12 cellular contexts compared by ENCODE assay signal in genomic region chr10:78042058-78042751, GRCh38. TPM values are rescaled to one million over a fixed set of nuclear protein-coding genes. Genes with fewer than 3 reads are reported as not detected.
A peak's percentile ranks its signal among the peaks of the same experiment; 100 is the strongest.
DNase-seq lines count a peak whose midpoint lies in the region; ATAC-seq and TF ChIP-seq lines count a peak whose summit lies in the region.
"Had no signal": no experiment of that assay in that cellular context is flagged by ENCODE, and none has a peak within 500 bp of the region (broad histone marks: within the 10 kb centered on the region; RNA-seq: fewer than 3 reads in every experiment).

No MANE protein-coding gene starts in this region.

- POLR2A ChIA-PET in CD4-positive, alpha-beta T cell (lab: Charles Lee): interaction anchor here (1.0 to 2.2 kb wide), 2 partner anchors 9 to 13 kb away, joined by 3 to 11 read pairs; partner anchors contain the start of genes POLR3A and RPS24
- POLR2A ChIA-PET in activated B cell treated with CpG ODN at 0.5 μM for 24 hours (lab: Charles Lee): interaction anchor here (1.6 kb wide), 1 partner anchor 8 kb away, joined by 4 read pairs; the partner anchor contains the start of gene RPS24

- H3F3A ChIP-seq in GM23338 (replicated peaks; ENCODE audit: low read depth): peaks cover 65% of the 10 kb centered on the region

- 100% methylated on average over 1 of the region's 2 CpGs for WGBS in mesenchymal stem cell

- H3K4me1 Mint-ChIP-seq in CD4-positive, alpha-beta T cell (ENCODE audit: low read depth): peaks cover 52% of the 10 kb centered on the region
- H3K4me1 Mint-ChIP-seq in GM23338 (peaks cover 60% of the 10 kb centered on the region), activated B cell treated with CpG ODN at 0.5 μM for 24 hours (peaks cover 48% of the 10 kb centered on the region)

- H2BK15ac ChIP-seq in mesenchymal stem cell (ENCODE audit: low read depth, poor library complexity, severe bottlenecking): no peak overlapping the region

- no peaks in the 10 kb centered on the region for H3K9me2 ChIP-seq in GM23338 (ENCODE audit: insufficient read depth)

- H3K79me2 ChIP-seq in GM23338 (replicated peaks; ENCODE audit: insufficient read depth): peaks cover 38% of the 10 kb centered on the region

- no peak overlapping the region for H2AK5ac ChIP-seq in mesenchymal stem cell (ENCODE audit: low read length, severe bottlenecking)

- H3K9me3 ChIP-seq in CD4-positive, alpha-beta T cell (ENCODE audit: control insufficient read depth, low read length): no peaks in the 10 kb centered on the region
- no peaks in the 10 kb centered on the region for H3K9me3 ChIP-seq in mesenchymal stem cell (ENCODE audit: control insufficient read depth, low read length)

- no peak overlapping the region for H3K23ac ChIP-seq in mesenchymal stem cell (ENCODE audit: low read length in 2 of 2)

- H4K20me1 ChIP-seq in GM23338 (replicated peaks; ENCODE audit: insufficient read depth): peaks cover 55% of the 10 kb centered on the region

- H3K4me3 ChIP-seq in GM23338: no peak overlapping the region
- H3K4me3 ChIP-seq in mesenchymal stem cell (ENCODE audit: insufficient read depth in 1 of 2, low read depth in 1 of 2, low read length in 2 of 2): no peak overlapping the region

- H3K4me2 ChIP-seq in GM23338: peak overlapping the region; percentile 21; the same call in 1 of the 2 replicates
- H3K4me2 ChIP-seq in mesenchymal stem cell (ENCODE audit: low read length, poor library complexity, severe bottlenecking): no peak overlapping the region

- no peak overlapping the region for H4K8ac ChIP-seq in mesenchymal stem cell (ENCODE audit: low read length)

- H2BK120ac ChIP-seq in mesenchymal stem cell (ENCODE audit: low read depth, low read length): no peak overlapping the region

- TF ChIP-seq CTCF in CD4-positive, alpha-beta T cell (IDR thresholded peaks at IDR 0.05): no peak
- TF ChIP-seq CTCF in GM23338 (conservative IDR thresholded peaks at IDR 0.05; ENCODE audit: low read depth in 2 of 2) (no peak), activated B cell treated with CpG ODN at 0.5 μM for 24 hours (IDR thresholded peaks at IDR 0.05) (no peak)

- H3K27ac ChIP-seq in CD4-positive, alpha-beta T cell (ENCODE audit: low read depth, low read length): no peak overlapping the region
- peak overlapping the region; percentile 73 for H3K27ac ChIP-seq in GM23338 (ENCODE audit: low read depth)
- H3K27ac ChIP-seq in mesenchymal stem cell (ENCODE audit: low read length, poor library complexity, severe bottlenecking): no peak overlapping the region

- H3K4me1 ChIP-seq in GM23338 (ENCODE audit: insufficient read depth) (peaks cover 61% of the 10 kb centered on the region), mesenchymal stem cell (ENCODE audit: control insufficient read depth, insufficient read depth, low read depth, low read length) (peaks cover 13% of the 10 kb centered on the region)

- no peak overlapping the region for H3K18ac ChIP-seq in mesenchymal stem cell (ENCODE audit: low read depth in 1 of 2, low read length in 2 of 2)

- no peak overlapping the region for H2BK12ac ChIP-seq in mesenchymal stem cell (ENCODE audit: low read length in 2 of 2)

- ATAC-seq in CD4-positive, alpha-beta T cell (ENCODE audit: poor library complexity): no peak
- no peak; the same call in 2 of the 3 replicates for ATAC-seq in GM23338
- ATAC-seq in activated B cell treated with CpG ODN at 0.5 μM for 24 hours (ENCODE audit: low read depth): no peak
- ATAC-seq in Right ventricle myocardium inferior: no peak

- peaks cover 65% of the 10 kb centered on the region for H3K36me3 Mint-ChIP-seq in CD4-positive, alpha-beta T cell (ENCODE audit: low read depth)
- H3K36me3 Mint-ChIP-seq in GM23338 (ENCODE audit: low read depth) (peaks cover 62% of the 10 kb centered on the region), activated B cell treated with CpG ODN at 0.5 μM for 24 hours (ENCODE audit: low read depth) (peaks cover 69% of the 10 kb centered on the region)

- no peaks in the 10 kb centered on the region for H3K27me3 ChIP-seq in CD4-positive, alpha-beta T cell (ENCODE audit: control insufficient read depth, insufficient read depth, low read length)
- H3K27me3 ChIP-seq in GM23338 (ENCODE audit: insufficient read depth) (no peaks in the 10 kb centered on the region), mesenchymal stem cell (ENCODE audit: control insufficient read depth in 1 of 2, insufficient read depth in 1 of 2, low read length in 2 of 2) (no peaks in the 10 kb centered on the region)

- H3K4ac ChIP-seq in mesenchymal stem cell (ENCODE audit: low read depth in 1 of 2, low read length in 2 of 2): no peak overlapping the region

- peaks cover 11% of the 10 kb centered on the region for H3K79me1 ChIP-seq in mesenchymal stem cell (replicated peaks; ENCODE audit: low read length, poor library complexity, severe bottlenecking)

- H2AFZ ChIP-seq in GM23338 (no peak overlapping the region), mesenchymal stem cell (ENCODE audit: low read depth, low read length) (no peak overlapping the region)

- no peak overlapping the region for H4K91ac ChIP-seq in mesenchymal stem cell (ENCODE audit: low read length)

- no peak overlapping the region for H3K4me3 Mint-ChIP-seq in CD4-positive, alpha-beta T cell
- H3K4me3 Mint-ChIP-seq in GM23338: no peak overlapping the region
- H3K4me3 Mint-ChIP-seq in activated B cell treated with CpG ODN at 0.5 μM for 24 hours: no peak overlapping the region

- no peaks in the 10 kb centered on the region for H3K9me3 Mint-ChIP-seq in CD4-positive, alpha-beta T cell
- H3K9me3 Mint-ChIP-seq in GM23338 (peaks cover 2% of the 10 kb centered on the region; the same call in 1 of the 3 replicates), activated B cell treated with CpG ODN at 0.5 μM for 24 hours (no peaks in the 10 kb centered on the region)

- intact Hi-C loops in CD4-positive, alpha-beta T cell (cut with DNase I, micrococcal nuclease): no loop called here
- intact Hi-C loops in activated B cell treated with CpG ODN at 0.5 μM for 24 hours (cut with micrococcal nuclease) (loop anchor here (10.0 kb wide), 2 partner anchors 173 to 933 kb away; no protein-coding TSS in a partner anchor), Right ventricle myocardium inferior (cut with DNase I) (no loop called here)

- no peak overlapping the region for H2BK5ac ChIP-seq in mesenchymal stem cell (ENCODE audit: low read depth, low read length, poor library complexity, severe bottlenecking)

- H3K27me3 Mint-ChIP-seq in CD4-positive, alpha-beta T cell: no peaks in the 10 kb centered on the region
- H3K27me3 Mint-ChIP-seq in GM23338 (ENCODE audit: insufficient read depth, low read depth, poor library complexity) (peaks cover 27% of the 10 kb centered on the region), activated B cell treated with CpG ODN at 0.5 μM for 24 hours (no peaks in the 10 kb centered on the region)

- CTCF ChIA-PET in CD4-positive, alpha-beta T cell (lab: Charles Lee): interaction anchor here (1.3 kb wide), 1 partner anchor 13 kb away, joined by 3 read pairs; the partner anchor contains the start of gene POLR3A
- CTCF ChIA-PET in activated B cell treated with CpG ODN at 0.5 μM for 24 hours (lab: Charles Lee): interaction anchor here (0.7 to 1.8 kb wide), 3 partner anchors 13 to 1155 kb away, joined by 3 to 4 read pairs (median 3); partner anchors contain the start of gene POLR3A

- DNase-seq in CD4-positive, alpha-beta T cell: no peak
- DNase-seq in GM23338 (ENCODE audit: low spot score) (no peak), activated B cell treated with CpG ODN at 0.5 μM for 24 hours (no peak), mesenchymal stem cell (no peak), Right ventricle myocardium inferior (ENCODE audit: missing footprints) (no peak), EL (no peak)
- no peak for DNase-seq in activated CD4-positive, CD25-positive, alpha-beta regulatory T cell treated with anti-CD3 and anti-CD28 coated beads, Interleukin-2, amount 50 U/mL, for 72 hours
- DNase-seq: mesendoderm; MM.1S; NCI-H226; RPMI8226; stimulated activated CD4-positive, alpha-beta T cell treated with anti-CD3 and anti-CD28 coated beads, Interleukin-2, amount 100 ng/mL, for 48 hours had no signal

- H3K9ac ChIP-seq in mesenchymal stem cell (ENCODE audit: low read length): peak overlapping the region; percentile 15

- H3K36me3 ChIP-seq in GM23338 (ENCODE audit: insufficient read depth): peaks cover 36% of the 10 kb centered on the region
- H3K36me3 ChIP-seq in mesenchymal stem cell (ENCODE audit: control insufficient read depth in 1 of 2, insufficient read depth in 2 of 2, low read depth in 1 of 2, low read length in 2 of 2): peaks cover 35 to 67% of the 10 kb centered on the region in 2 experiments

- peak overlapping the region; percentile 76 for H3K27ac Mint-ChIP-seq in CD4-positive, alpha-beta T cell
- peak overlapping the region; percentile 73; the same call in 1 of the 2 replicates for H3K27ac Mint-ChIP-seq in GM23338
- peak overlapping the region; percentile 59 for H3K27ac Mint-ChIP-seq in activated B cell treated with CpG ODN at 0.5 μM for 24 hours

- H3K14ac ChIP-seq in mesenchymal stem cell (ENCODE audit: low read length in 2 of 2): no peak overlapping the region

TF ChIP-seq in GM23338, 12 proteins besides CTCF, POLR2A, EP300 and RAD21:
- TF ChIP-seq POLR2AphosphoS5 (IDR thresholded peaks at IDR 0.05; ENCODE audit: low read depth) (peak; percentile 1; the same call in 1 of the 2 replicates), ZNF331 (CRISPR knock-in tag; IDR thresholded peaks at IDR 0.05; ENCODE audit: low read depth) (no peak)

RNA-seq across cellular contexts. Expression of gene RPS24, which starts 8.5 kb away (rescaled TPM):
- 1,000 to 10,000 TPM; 1,812 to 1,903 TPM for total RNA-seq in CD4-positive, alpha-beta T cell
- total RNA-seq in GM23338 (2014; rRNA removed; shearing (Covaris generic)): 2,185 and 2,362 TPM in 2 replicates
- polyA plus RNA-seq in GM23338 (2016; fragmentation: Nextera tagmentation; extraction: Ambion mirVana): 3,638 and 3,797 TPM in 2 replicates
- 2,004 and 2,355 TPM in 2 replicates for total RNA-seq in activated B cell treated with CpG ODN at 0.5 μM for 24 hours
- polyA plus RNA-seq in mesenchymal stem cell (2013, experiment 1 of 2): 3,857 TPM
- polyA plus RNA-seq in mesenchymal stem cell (2013, experiment 2 of 2): 3,991 TPM
- total RNA-seq in Right ventricle myocardium inferior: 880 TPM

RNA-seq across cellular contexts. Expression of gene POLR3A, which starts 12.9 kb away (rescaled TPM):
- 1 to 10 TPM; 6.7 to 6.9 TPM for total RNA-seq in CD4-positive, alpha-beta T cell
- 35.5 and 37.2 TPM in 2 replicates for total RNA-seq in GM23338 (2014; rRNA removed; shearing (Covaris generic))
- 10.5 and 11.6 TPM in 2 replicates for polyA plus RNA-seq in GM23338 (2016; fragmentation: Nextera tagmentation; extraction: Ambion mirVana)
- 17.0 and 20.3 TPM in 2 replicates for total RNA-seq in activated B cell treated with CpG ODN at 0.5 μM for 24 hours
- polyA plus RNA-seq in mesenchymal stem cell (2013, experiment 1 of 2): 8.4 TPM
- 8.7 TPM for polyA plus RNA-seq in mesenchymal stem cell (2013, experiment 2 of 2)
- 8.2 TPM for total RNA-seq in Right ventricle myocardium inferior
